1 cellular context compared by ENCODE assay signal in the genomic region with DNA sequence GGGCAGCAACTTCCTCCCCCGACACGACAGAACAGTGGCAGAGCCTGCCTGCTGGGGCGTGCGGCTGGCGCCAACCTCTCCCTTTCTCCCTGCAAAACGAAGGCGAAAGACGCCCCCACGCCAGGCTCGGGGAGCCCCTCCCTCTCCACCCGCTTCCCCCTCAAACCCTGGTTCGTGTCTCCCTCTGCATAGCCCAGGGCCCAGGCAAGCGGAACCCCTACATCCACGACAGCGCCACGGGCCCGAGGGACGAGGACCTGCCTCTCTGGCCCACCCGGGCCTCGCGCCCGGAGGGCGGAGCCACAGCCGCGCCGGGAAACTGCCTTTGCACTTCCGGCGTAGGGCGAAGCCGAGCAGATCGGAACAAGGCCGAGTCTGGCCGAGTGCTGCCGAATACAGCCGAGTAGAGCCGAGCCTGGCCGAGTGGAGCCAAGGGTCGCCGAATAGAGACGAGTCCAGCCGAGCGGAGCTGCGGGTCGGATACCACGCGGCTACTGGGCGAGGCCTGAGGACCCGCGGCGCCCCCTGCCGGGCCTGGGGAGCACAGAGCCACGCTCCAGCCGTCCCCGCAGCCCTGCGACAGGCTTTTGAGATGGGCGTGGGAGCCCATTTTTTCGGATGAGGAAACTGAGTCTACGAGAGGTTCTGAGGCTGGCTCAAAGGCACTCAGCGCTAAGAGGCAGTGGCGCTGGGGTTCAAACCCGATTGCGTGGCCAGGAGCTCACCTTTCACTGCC.
TF ChIP-seq lines count a peak whose summit lies in the region.

No MANE protein-coding gene starts in this region.

TF ChIP-seq in HEK293, 187 proteins besides CTCF, POLR2A, EP300 and RAD21 (continued from another document and continues in another):
- TF ChIP-seq, protein P1, sequence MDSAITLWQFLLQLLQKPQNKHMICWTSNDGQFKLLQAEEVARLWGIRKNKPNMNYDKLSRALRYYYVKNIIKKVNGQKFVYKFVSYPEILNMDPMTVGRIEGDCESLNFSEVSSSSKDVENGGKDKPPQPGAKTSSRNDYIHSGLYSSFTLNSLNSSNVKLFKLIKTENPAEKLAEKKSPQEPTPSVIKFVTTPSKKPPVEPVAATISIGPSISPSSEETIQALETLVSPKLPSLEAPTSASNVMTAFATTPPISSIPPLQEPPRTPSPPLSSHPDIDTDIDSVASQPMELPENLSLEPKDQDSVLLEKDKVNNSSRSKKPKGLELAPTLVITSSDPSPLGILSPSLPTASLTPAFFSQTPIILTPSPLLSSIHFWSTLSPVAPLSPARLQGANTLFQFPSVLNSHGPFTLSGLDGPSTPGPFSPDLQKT (IDR thresholded peaks at IDR 0.05; ENCODE audit: borderline replicate concordance, low read depth, low read length): no peak; the same call in 1 of the 2 replicates
- TF ChIP-seq, protein P2, sequence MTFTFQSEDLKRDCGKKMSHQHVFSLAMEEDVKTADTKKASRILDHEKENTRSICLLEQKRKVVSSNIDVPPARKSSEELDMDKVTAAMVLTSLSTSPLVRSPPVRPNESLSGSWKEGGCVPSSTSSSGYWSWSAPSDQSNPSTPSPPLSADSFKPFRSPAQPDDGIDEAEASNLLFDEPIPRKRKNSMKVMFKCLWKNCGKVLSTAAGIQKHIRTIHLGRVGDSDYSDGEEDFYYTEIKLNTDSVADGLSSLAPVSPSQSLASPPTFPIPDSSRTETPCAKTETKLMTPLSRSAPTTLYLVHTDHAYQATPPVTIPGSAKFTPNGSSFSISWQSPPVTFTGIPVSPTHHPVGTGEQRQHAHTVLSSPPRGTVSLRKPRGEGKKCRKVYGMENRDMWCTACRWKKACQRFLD (tag by site-specific recombination; IDR thresholded peaks at IDR 0.05): no peak
- TF ChIP-seq ZNF423 (tag by site-specific recombination; IDR thresholded peaks at IDR 0.05) (no peak), ZNF266 (tag by site-specific recombination; IDR thresholded peaks at IDR 0.05; ENCODE audit: low read depth) (no peak), ZNF223 (tag by site-specific recombination; IDR thresholded peaks at IDR 0.05) (no peak), ZNF433 (tag by site-specific recombination; IDR thresholded peaks at IDR 0.05; ENCODE audit: low read depth) (no peak), ZNF514 (tag by site-specific recombination; IDR thresholded peaks at IDR 0.05) (no peak), ZNF426 (tag by site-specific recombination; IDR thresholded peaks at IDR 0.05) (no peak), ZNF791 (tag by site-specific recombination; IDR thresholded peaks at IDR 0.05) (no peak), ZNF19 (tag by site-specific recombination; IDR thresholded peaks at IDR 0.05; ENCODE audit: low read depth) (no peak), GLIS2 (tag by site-specific recombination; IDR thresholded peaks at IDR 0.05) (peak; percentile 33), ZNF558 (tag by site-specific recombination; IDR thresholded peaks at IDR 0.05) (no peak), IKZF3 (tag by site-specific recombination; IDR thresholded peaks at IDR 0.05) (no peak), FEZF1 (tag by site-specific recombination; IDR thresholded peaks at IDR 0.05) (no peak), ZEB2 (tag by site-specific recombination; IDR thresholded peaks at IDR 0.05) (peak; percentile 81; the same call in 1 of the 2 replicates), BCL11B (tag by site-specific recombination; IDR thresholded peaks at IDR 0.05; ENCODE audit: low read depth) (0 out of 2 replicates have a peak, but pooled peaks have one; percentile 22), ZFP3 (tag by site-specific recombination; IDR thresholded peaks at IDR 0.05; ENCODE audit: low read depth) (no peak; the same call in 1 of the 2 replicates), ZNF292 (tag by site-specific recombination; IDR thresholded peaks at IDR 0.05; ENCODE audit: borderline replicate concordance, low read depth) (no peak), ZNF76 (tag by site-specific recombination; IDR thresholded peaks at IDR 0.05; ENCODE audit: borderline replicate concordance, low read depth) (peak; percentile 57; the same call in 1 of the 2 replicates), ZNF626 (tag by site-specific recombination; IDR thresholded peaks at IDR 0.05) (no peak), ZNF837 (tag by site-specific recombination; IDR thresholded peaks at IDR 0.05) (no peak), YY1 (tag by site-specific recombination; IDR thresholded peaks at IDR 0.05) (no peak)
- TF ChIP-seq, protein P3, sequence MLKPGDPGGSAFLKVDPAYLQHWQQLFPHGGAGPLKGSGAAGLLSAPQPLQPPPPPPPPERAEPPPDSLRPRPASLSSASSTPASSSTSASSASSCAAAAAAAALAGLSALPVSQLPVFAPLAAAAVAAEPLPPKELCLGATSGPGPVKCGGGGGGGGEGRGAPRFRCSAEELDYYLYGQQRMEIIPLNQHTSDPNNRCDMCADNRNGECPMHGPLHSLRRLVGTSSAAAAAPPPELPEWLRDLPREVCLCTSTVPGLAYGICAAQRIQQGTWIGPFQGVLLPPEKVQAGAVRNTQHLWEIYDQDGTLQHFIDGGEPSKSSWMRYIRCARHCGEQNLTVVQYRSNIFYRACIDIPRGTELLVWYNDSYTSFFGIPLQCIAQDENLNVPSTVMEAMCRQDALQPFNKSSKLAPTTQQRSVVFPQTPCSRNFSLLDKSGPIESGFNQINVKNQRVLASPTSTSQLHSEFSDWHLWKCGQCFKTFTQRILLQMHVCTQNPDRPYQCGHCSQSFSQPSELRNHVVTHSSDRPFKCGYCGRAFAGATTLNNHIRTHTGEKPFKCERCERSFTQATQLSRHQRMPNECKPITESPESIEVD (tag by site-specific recombination; IDR thresholded peaks at IDR 0.05): no peak
- TF ChIP-seq, protein P4, sequence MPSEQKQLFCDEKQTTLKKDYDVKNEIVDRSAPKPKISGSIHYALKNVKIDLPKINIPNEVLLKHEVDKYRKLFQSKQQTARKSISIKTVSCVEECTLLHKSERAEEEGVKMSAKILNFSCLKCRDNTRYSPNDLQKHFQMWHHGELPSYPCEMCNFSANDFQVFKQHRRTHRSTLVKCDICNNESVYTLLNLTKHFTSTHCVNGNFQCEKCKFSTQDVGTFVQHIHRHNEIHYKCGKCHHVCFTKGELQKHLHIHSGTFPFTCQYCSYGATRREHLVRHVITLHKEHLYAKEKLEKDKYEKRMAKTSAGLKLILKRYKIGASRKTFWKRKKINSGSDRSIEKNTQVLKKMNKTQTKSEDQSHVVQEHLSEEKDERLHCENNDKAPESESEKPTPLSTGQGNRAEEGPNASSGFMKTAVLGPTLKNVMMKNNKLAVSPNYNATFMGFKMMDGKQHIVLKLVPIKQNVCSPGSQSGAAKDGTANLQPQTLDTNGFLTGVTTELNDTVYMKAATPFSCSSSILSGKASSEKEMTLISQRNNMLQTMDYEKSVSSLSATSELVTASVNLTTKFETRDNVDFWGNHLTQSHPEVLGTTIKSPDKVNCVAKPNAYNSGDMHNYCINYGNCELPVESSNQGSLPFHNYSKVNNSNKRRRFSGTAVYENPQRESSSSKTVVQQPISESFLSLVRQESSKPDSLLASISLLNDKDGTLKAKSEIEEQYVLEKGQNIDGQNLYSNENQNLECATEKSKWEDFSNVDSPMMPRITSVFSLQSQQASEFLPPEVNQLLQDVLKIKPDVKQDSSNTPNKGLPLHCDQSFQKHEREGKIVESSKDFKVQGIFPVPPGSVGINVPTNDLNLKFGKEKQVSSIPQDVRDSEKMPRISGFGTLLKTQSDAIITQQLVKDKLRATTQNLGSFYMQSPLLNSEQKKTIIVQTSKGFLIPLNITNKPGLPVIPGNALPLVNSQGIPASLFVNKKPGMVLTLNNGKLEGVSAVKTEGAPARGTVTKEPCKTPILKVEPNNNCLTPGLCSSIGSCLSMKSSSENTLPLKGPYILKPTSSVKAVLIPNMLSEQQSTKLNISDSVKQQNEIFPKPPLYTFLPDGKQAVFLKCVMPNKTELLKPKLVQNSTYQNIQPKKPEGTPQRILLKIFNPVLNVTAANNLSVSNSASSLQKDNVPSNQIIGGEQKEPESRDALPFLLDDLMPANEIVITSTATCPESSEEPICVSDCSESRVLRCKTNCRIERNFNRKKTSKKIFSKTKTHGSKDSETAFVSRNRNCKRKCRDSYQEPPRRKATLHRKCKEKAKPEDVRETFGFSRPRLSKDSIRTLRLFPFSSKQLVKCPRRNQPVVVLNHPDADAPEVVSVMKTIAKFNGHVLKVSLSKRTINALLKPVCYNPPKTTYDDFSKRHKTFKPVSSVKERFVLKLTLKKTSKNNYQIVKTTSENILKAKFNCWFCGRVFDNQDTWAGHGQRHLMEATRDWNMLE (tag by site-specific recombination; conservative IDR thresholded peaks at IDR 0.05; ENCODE audit: low read depth): 0 out of 2 replicates have a peak, but pooled peaks have one; percentile 28
- TF ChIP-seq, protein P5, sequence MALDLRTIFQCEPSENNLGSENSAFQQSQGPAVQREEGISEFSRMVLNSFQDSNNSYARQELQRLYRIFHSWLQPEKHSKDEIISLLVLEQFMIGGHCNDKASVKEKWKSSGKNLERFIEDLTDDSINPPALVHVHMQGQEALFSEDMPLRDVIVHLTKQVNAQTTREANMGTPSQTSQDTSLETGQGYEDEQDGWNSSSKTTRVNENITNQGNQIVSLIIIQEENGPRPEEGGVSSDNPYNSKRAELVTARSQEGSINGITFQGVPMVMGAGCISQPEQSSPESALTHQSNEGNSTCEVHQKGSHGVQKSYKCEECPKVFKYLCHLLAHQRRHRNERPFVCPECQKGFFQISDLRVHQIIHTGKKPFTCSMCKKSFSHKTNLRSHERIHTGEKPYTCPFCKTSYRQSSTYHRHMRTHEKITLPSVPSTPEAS (tag by site-specific recombination; IDR thresholded peaks at IDR 0.05): no peak
- TF ChIP-seq, protein P6, sequence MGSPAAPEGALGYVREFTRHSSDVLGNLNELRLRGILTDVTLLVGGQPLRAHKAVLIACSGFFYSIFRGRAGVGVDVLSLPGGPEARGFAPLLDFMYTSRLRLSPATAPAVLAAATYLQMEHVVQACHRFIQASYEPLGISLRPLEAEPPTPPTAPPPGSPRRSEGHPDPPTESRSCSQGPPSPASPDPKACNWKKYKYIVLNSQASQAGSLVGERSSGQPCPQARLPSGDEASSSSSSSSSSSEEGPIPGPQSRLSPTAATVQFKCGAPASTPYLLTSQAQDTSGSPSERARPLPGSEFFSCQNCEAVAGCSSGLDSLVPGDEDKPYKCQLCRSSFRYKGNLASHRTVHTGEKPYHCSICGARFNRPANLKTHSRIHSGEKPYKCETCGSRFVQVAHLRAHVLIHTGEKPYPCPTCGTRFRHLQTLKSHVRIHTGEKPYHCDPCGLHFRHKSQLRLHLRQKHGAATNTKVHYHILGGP (tag by site-specific recombination; IDR thresholded peaks at IDR 0.05): no peak
- TF ChIP-seq, protein P7, sequence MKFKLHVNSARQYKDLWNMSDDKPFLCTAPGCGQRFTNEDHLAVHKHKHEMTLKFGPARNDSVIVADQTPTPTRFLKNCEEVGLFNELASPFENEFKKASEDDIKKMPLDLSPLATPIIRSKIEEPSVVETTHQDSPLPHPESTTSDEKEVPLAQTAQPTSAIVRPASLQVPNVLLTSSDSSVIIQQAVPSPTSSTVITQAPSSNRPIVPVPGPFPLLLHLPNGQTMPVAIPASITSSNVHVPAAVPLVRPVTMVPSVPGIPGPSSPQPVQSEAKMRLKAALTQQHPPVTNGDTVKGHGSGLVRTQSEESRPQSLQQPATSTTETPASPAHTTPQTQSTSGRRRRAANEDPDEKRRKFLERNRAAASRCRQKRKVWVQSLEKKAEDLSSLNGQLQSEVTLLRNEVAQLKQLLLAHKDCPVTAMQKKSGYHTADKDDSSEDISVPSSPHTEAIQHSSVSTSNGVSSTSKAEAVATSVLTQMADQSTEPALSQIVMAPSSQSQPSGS (tag by site-specific recombination; IDR thresholded peaks at IDR 0.05; ENCODE audit: low read depth): no peak
- TF ChIP-seq, protein P8, sequence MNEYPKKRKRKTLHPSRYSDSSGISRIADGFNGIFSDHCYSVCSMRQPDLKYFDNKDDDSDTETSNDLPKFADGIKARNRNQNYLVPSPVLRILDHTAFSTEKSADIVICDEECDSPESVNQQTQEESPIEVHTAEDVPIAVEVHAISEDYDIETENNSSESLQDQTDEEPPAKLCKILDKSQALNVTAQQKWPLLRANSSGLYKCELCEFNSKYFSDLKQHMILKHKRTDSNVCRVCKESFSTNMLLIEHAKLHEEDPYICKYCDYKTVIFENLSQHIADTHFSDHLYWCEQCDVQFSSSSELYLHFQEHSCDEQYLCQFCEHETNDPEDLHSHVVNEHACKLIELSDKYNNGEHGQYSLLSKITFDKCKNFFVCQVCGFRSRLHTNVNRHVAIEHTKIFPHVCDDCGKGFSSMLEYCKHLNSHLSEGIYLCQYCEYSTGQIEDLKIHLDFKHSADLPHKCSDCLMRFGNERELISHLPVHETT (tag by site-specific recombination; IDR thresholded peaks at IDR 0.05): no peak
- TF ChIP-seq, protein P9, sequence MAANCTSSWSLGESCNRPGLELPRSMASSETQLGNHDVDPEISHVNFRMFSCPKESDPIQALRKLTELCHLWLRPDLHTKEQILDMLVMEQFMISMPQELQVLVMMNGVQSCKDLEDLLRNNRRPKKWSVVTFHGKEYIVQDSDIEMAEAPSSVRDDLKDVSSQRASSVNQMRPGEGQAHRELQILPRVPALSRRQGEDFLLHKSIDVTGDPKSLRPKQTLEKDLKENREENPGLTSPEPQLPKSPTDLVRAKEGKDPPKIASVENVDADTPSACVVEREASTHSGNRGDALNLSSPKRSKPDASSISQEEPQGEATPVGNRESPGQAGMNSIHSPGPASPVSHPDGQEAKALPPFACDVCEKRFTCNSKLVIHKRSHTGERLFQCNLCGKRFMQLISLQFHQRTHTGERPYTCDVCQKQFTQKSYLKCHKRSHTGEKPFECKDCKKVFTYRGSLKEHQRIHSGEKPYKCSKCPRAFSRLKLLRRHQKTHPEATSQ (tag by site-specific recombination; IDR thresholded peaks at IDR 0.05): 0 out of 2 replicates have a peak, but pooled peaks have one; percentile 49
- TF ChIP-seq, protein P10, sequence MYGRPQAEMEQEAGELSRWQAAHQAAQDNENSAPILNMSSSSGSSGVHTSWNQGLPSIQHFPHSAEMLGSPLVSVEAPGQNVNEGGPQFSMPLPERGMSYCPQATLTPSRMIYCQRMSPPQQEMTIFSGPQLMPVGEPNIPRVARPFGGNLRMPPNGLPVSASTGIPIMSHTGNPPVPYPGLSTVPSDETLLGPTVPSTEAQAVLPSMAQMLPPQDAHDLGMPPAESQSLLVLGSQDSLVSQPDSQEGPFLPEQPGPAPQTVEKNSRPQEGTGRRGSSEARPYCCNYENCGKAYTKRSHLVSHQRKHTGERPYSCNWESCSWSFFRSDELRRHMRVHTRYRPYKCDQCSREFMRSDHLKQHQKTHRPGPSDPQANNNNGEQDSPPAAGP (tag by site-specific recombination; IDR thresholded peaks at IDR 0.05): peak; percentile 50
- TF ChIP-seq, protein P11, sequence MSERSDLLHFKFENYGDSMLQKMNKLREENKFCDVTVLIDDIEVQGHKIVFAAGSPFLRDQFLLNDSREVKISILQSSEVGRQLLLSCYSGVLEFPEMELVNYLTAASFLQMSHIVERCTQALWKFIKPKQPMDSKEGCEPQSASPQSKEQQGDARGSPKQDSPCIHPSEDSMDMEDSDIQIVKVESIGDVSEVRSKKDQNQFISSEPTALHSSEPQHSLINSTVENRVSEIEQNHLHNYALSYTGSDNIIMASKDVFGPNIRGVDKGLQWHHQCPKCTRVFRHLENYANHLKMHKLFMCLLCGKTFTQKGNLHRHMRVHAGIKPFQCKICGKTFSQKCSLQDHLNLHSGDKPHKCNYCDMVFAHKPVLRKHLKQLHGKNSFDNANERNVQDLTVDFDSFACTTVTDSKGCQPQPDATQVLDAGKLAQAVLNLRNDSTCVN (tag by site-specific recombination; optimal IDR thresholded peaks at IDR 0.05): peak; percentile 65
